Comparison of ENCODE assay signal across 8 cellular contexts in genomic region chr6:109705258-109705657, GRCh38. TPM values are rescaled to one million over a fixed set of nuclear protein-coding genes. Genes with fewer than 3 reads are reported as not detected.
DNase-seq lines count a peak whose midpoint lies in the region; ATAC-seq and TF ChIP-seq lines count a peak whose summit lies in the region.

No MANE protein-coding gene starts in this region.

- 13 to 15% (median 14%) methylated on average over 7 of the region's 7 CpGs for WGBS in adrenal gland, 4 donors
- WGBS in heart right ventricle, 2 donors = 16% methylated on average over 7 of the region's 7 CpGs

- TF ChIP-seq CTCF in adrenal gland (IDR thresholded peaks at IDR 0.05) (peak; percentile 97 to 100 (median 100)), heart right ventricle (IDR thresholded peaks at IDR 0.05) (peak; percentile 92 to 99 (median 97))

- H3K4me3 ChIP-seq in adrenal gland (no peak overlapping the region), heart right ventricle (no peak overlapping the region)

- H3K4me1 ChIP-seq in adrenal gland (replicated peaks in 1 of 2) = peaks cover 0 to 3% of the 10 kb centered on the region in 2 donors
- H3K4me1 ChIP-seq in heart right ventricle = peaks cover 0 to 47% (median 3%) of the 10 kb centered on the region in 9 donors

- H3K36me3 ChIP-seq in adrenal gland (replicated peaks in 1 of 2) (no peaks in the 10 kb centered on the region), heart right ventricle (no peaks in the 10 kb centered on the region)

- intact Hi-C loops in adrenal gland (cut with DNase I) (loop anchor here in 1 of 2 donors (5.0 to 10.0 kb wide), 3 partner anchors 80 to 690 kb away; no protein-coding TSS in a partner anchor), heart right ventricle (cut with DNase I) (loop anchor here (1.0 to 10.0 kb wide), 14 partner anchors 77 to 692 kb away; no protein-coding TSS in a partner anchor)

- no peaks in the 10 kb centered on the region for H3K27me3 ChIP-seq in adrenal gland
- no peaks in the 10 kb centered on the region for H3K27me3 ChIP-seq in heart right ventricle

- no peak for TF ChIP-seq POLR2A in adrenal gland (IDR thresholded peaks at IDR 0.05)

- peak; percentile 81 for DNase-seq in NCI-H146 treated with DMSO at 0.1 percent for 48 hours (lab: John Stamatoyannopoulos, UW; ENCODE audit: unreplicated experiment)
- peak; percentile 48 for DNase-seq in T follicular helper cell (ENCODE audit: low read depth)
- peak; percentile 77 to 95 (median 86) for DNase-seq in adrenal gland
- peak; percentile 75 to 81 for DNase-seq in heart right ventricle
- peak; percentile 85 for DNase-seq in renal cortical epithelial cell (ENCODE audit: low read depth)
- DNase-seq in mesenteric fat pad (ENCODE audit: low spot score) = no peak

- peak; percentile 83 for ATAC-seq in GM18502 (IDR thresholded peaks at IDR 0.05; ENCODE audit: poor library complexity, unreplicated experiment)
- peak; percentile 81 for ATAC-seq in HG02884 (IDR thresholded peaks at IDR 0.05; ENCODE audit: unreplicated experiment)
- ATAC-seq in heart right ventricle = peak; percentile 92 to 96 (median 94)

- H3K9me3 ChIP-seq in adrenal gland (replicated peaks in 1 of 3) (no peaks in the 10 kb centered on the region), heart right ventricle (peaks cover 0 to 22% (median 0%) of the 10 kb centered on the region in 11 donors)

- H3K27ac ChIP-seq in adrenal gland (no peak overlapping the region), heart right ventricle (no peak overlapping the region)

RNA-seq across cellular contexts. Expression of gene FIG4, which starts 14.2 kb away (rescaled TPM):
- total RNA-seq in adrenal gland (10 to 100 TPM in 7 of 8 donors, 1 to 10 TPM in 1; 9.2 to 23.5 (median 17.8) TPM), heart right ventricle (10 to 100 TPM in 3 of 10 donors, 1 to 10 TPM in 7; 7.6 to 13.1 (median 9.3) TPM), renal cortical epithelial cell (25.7 and 28.0 TPM in 2 replicates), mesenteric fat pad (17.9 TPM)
- polyA plus RNA-seq in adrenal gland (10 to 100 TPM; 11.8 to 25.4 (median 13.6) TPM), heart right ventricle (1 to 10 TPM; 5.1 to 6.7 TPM)

RNA-seq across cellular contexts. Expression of gene AK9, which starts 14.3 kb away (rescaled TPM):
- total RNA-seq in adrenal gland = 1 to 10 TPM; 1.9 to 9.9 (median 4.4) TPM
- polyA plus RNA-seq in adrenal gland = 1 to 10 TPM; 2.9 to 8.0 (median 6.2) TPM
- total RNA-seq in heart right ventricle = 10 to 100 TPM in 7 of 10 donors, 1 to 10 TPM in 3; 6.8 to 17.0 (median 10.9) TPM
- 10 to 100 TPM in 1 of 2 donors, 1 to 10 TPM in 1; 4.6 to 13.6 TPM for polyA plus RNA-seq in heart right ventricle
- total RNA-seq in renal cortical epithelial cell = 1.6 and 10.0 TPM in 2 replicates
- 7.4 TPM for total RNA-seq in mesenteric fat pad
